Comparison of ENCODE assay signal across 9 cellular contexts in the genomic region with DNA sequence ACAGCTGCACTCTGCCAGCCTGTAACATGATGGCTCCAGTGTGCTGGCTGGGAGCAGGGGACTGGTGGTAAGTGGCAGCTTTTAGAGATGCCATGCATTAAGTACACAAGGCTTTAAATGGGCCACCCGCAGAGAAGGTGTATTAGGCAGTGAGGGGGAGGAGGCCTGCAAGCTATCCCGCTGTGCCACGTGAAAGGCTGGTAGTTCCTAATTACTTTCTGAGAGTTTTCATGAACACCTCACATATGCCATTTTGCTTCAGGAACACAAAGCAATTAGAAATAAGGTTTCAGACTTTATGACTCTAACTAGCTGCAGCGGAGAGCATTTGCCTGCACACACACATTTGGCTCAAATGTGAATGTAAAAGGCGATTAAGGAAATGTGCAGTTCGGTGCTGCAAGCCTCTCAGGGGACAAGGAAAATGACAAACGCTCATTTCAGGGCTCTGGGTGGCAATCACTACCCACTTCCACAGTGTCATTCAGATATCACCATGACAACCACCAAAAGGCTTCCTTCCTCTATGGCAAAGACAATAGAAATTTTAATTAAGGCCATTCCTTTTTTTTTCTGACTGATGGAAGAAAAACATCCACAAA.
DNase-seq lines count a peak whose midpoint lies in the region; ATAC-seq and TF ChIP-seq lines count a peak whose summit lies in the region.
"Had no signal": no experiment of that assay in that cellular context is flagged by ENCODE, and none has a peak within 500 bp of the region (broad histone marks: within the 10 kb centered on the region; RNA-seq: fewer than 3 reads in every experiment).

No MANE protein-coding gene starts in this region.

- H3K27me3 ChIP-seq in endocrine pancreas (ENCODE audit: control insufficient read depth, insufficient read depth, low read length): no peaks in the 10 kb centered on the region
- H3K27me3 ChIP-seq: sigmoid colon had no signal

- no peak overlapping the region for H3K9ac ChIP-seq in endocrine pancreas (ENCODE audit: control insufficient read depth, insufficient read depth, low read length)

- POLR2A ChIA-PET in HEK293 (lab: Yijun Ruan, JAX): no interaction called here

- no peak for ATAC-seq in GM21381 (IDR thresholded peaks at IDR 0.05; ENCODE audit: unreplicated experiment)
- ATAC-seq in HG03196 (IDR thresholded peaks at IDR 0.05; ENCODE audit: unreplicated experiment): no peak
- no peak for ATAC-seq in GM19035 (IDR thresholded peaks at IDR 0.05; ENCODE audit: unreplicated experiment)

- H3K27ac ChIP-seq in HEK293 (ENCODE audit: extremely low read depth, low read depth, low read length): no peak overlapping the region
- H3K27ac ChIP-seq: sigmoid colon had no signal

- peaks cover 8% of the 10 kb centered on the region for H3K4me1 ChIP-seq in HEK293 (ENCODE audit: control insufficient read depth, insufficient read depth, low read length)
- H3K4me1 ChIP-seq in endocrine pancreas (ENCODE audit: control insufficient read depth, insufficient read depth, low read length): no peaks in the 10 kb centered on the region

- TF ChIP-seq CTCF in HEK293 (tag by site-specific recombination; IDR thresholded peaks at IDR 0.05): no peak

- no peaks in the 10 kb centered on the region for H3K9me3 ChIP-seq in HEK293 (ENCODE audit: control insufficient read depth, insufficient read depth, low read depth, low read length)
- no peaks in the 10 kb centered on the region for H3K9me3 ChIP-seq in endocrine pancreas (ENCODE audit: control insufficient read depth, low read length)
- H3K9me3 ChIP-seq: sigmoid colon had no signal

- CTCF ChIA-PET in HEK293 (lab: Yijun Ruan, JAX): interaction anchor here (0.8 kb wide), 1 partner anchor 110 kb away, joined by 3 read pairs; no protein-coding TSS in a partner anchor

- DNase-seq in AML-193 (lab: John Stamatoyannopoulos, UW) (peak; percentile 17 to 18), NCI-H2171 treated with DMSO at 0.1 percent for 48 hours (lab: John Stamatoyannopoulos, UW) (peak; percentile 73), islet precursor cell (no peak)
- DNase-seq: sigmoid colon had no signal

- H3K4me3 ChIP-seq in HEK293 (ENCODE audit: low read depth, low read length): no peak overlapping the region
- peak overlapping the region; percentile 30 for H3K4me3 ChIP-seq in endocrine pancreas (ENCODE audit: control insufficient read depth, insufficient read depth, low read length)
- H3K4me3 ChIP-seq: sigmoid colon had no signal

- no peaks in the 10 kb centered on the region for H3K36me3 ChIP-seq in HEK293 (ENCODE audit: control insufficient read depth in 2 of 2, insufficient read depth in 1 of 2, low read length in 2 of 2)
- H3K36me3 ChIP-seq in endocrine pancreas (ENCODE audit: control insufficient read depth, insufficient read depth, low read length): no peaks in the 10 kb centered on the region
- H3K36me3 ChIP-seq: sigmoid colon had no signal

TF ChIP-seq in HEK293, 187 proteins besides CTCF, POLR2A, EP300 and RAD21 (continues in another document):
- no peak for TF ChIP-seq RBAK (tag by site-specific recombination; IDR thresholded peaks at IDR 0.05)
- peak; percentile 97 for TF ChIP-seq ZBTB44 (tag by site-specific recombination; IDR thresholded peaks at IDR 0.05)
- TF ChIP-seq ZBTB21 (tag by site-specific recombination; IDR thresholded peaks at IDR 0.05): no peak
- peak; percentile 76 for TF ChIP-seq ZIC2 (tag by site-specific recombination; IDR thresholded peaks at IDR 0.05)
- peak; percentile 81 for TF ChIP-seq ZBTB20 (tag by site-specific recombination; IDR thresholded peaks at IDR 0.05)
- TF ChIP-seq, protein P1, sequence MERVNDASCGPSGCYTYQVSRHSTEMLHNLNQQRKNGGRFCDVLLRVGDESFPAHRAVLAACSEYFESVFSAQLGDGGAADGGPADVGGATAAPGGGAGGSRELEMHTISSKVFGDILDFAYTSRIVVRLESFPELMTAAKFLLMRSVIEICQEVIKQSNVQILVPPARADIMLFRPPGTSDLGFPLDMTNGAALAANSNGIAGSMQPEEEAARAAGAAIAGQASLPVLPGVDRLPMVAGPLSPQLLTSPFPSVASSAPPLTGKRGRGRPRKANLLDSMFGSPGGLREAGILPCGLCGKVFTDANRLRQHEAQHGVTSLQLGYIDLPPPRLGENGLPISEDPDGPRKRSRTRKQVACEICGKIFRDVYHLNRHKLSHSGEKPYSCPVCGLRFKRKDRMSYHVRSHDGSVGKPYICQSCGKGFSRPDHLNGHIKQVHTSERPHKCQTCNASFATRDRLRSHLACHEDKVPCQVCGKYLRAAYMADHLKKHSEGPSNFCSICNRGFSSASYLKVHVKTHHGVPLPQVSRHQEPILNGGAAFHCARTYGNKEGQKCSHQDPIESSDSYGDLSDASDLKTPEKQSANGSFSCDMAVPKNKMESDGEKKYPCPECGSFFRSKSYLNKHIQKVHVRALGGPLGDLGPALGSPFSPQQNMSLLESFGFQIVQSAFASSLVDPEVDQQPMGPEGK (tag by site-specific recombination; IDR thresholded peaks at IDR 0.05): peak; percentile 42; the same call in 1 of the 2 replicates
- no peak for TF ChIP-seq ZNF548 (tag by site-specific recombination; IDR thresholded peaks at IDR 0.05)
- TF ChIP-seq ZFP69B (tag by site-specific recombination; IDR thresholded peaks at IDR 0.05): no peak
- TF ChIP-seq ZNF202 (tag by site-specific recombination; IDR thresholded peaks at IDR 0.05; ENCODE audit: borderline replicate concordance): no peak
- TF ChIP-seq ZNF529 (tag by site-specific recombination; IDR thresholded peaks at IDR 0.05; ENCODE audit: insufficient replicate concordance): no peak
- 0 out of 2 replicates have a peak, but pooled peaks have one; percentile 10 for TF ChIP-seq ZNF398 (tag by site-specific recombination; IDR thresholded peaks at IDR 0.05)
- peak; percentile 90 for TF ChIP-seq GLIS1 (tag by site-specific recombination; IDR thresholded peaks at IDR 0.05)
- TF ChIP-seq PBX3 (CRISPR knock-in tag; IDR thresholded peaks at IDR 0.05): no peak
- TF ChIP-seq, protein P2, sequence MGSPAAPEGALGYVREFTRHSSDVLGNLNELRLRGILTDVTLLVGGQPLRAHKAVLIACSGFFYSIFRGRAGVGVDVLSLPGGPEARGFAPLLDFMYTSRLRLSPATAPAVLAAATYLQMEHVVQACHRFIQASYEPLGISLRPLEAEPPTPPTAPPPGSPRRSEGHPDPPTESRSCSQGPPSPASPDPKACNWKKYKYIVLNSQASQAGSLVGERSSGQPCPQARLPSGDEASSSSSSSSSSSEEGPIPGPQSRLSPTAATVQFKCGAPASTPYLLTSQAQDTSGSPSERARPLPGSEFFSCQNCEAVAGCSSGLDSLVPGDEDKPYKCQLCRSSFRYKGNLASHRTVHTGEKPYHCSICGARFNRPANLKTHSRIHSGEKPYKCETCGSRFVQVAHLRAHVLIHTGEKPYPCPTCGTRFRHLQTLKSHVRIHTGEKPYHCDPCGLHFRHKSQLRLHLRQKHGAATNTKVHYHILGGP (tag by site-specific recombination; IDR thresholded peaks at IDR 0.05): peak; percentile 12; the same call in 1 of the 2 replicates
- peak; percentile 89 for TF ChIP-seq ZSCAN30 (tag by site-specific recombination; IDR thresholded peaks at IDR 0.05)
- no peak for TF ChIP-seq ZNF140 (tag by site-specific recombination; IDR thresholded peaks at IDR 0.05)
- no peak for TF ChIP-seq ZNF776 (tag by site-specific recombination; IDR thresholded peaks at IDR 0.05; ENCODE audit: borderline replicate concordance)
